20 cellular contexts compared by ENCODE assay signal in genomic region chr18:54672846-54673475, GRCh38.
DNase-seq lines count a peak whose midpoint lies in the region; ATAC-seq and TF ChIP-seq lines count a peak whose summit lies in the region.
"Had no signal": no experiment of that assay in that cellular context is flagged by ENCODE, and none has a peak within 500 bp of the region (broad histone marks: within the 10 kb centered on the region; RNA-seq: fewer than 3 reads in every experiment).

No MANE protein-coding gene starts in this region.

- H3K27me3 Mint-ChIP-seq in activated naive CD8-positive, alpha-beta T cell treated with anti-CD3 and anti-CD28 coated beads, Interleukin-2, amount 50 U/mL, for 24 hours: no peaks in the 10 kb centered on the region
- H3K27me3 Mint-ChIP-seq: activated naive CD4-positive, alpha-beta T cell treated with anti-CD3 and anti-CD28 coated beads, Interleukin-2, amount 10 ng/mL, durations not matched to agents 7 days and 5 days had no signal

- H3K4me3 Mint-ChIP-seq in activated naive CD8-positive, alpha-beta T cell treated with anti-CD3 and anti-CD28 coated beads, Interleukin-2, amount 50 U/mL, for 24 hours: no peak overlapping the region
- H3K4me3 Mint-ChIP-seq: activated naive CD4-positive, alpha-beta T cell treated with anti-CD3 and anti-CD28 coated beads, Interleukin-2, amount 10 ng/mL, durations not matched to agents 7 days and 5 days; brain; CD4-positive, alpha-beta memory T cell had no signal

- in situ Hi-C loops in Panc1 (cut with HindIII; ENCODE audit: low pct_unique_long_range_greater_than_20kb, low sequenced_read_pairs): no loop called here

- TF ChIP-seq CTCF in Panc1 (IDR thresholded peaks at IDR 0.05) (no peak), hepatocyte (IDR thresholded peaks at IDR 0.05; ENCODE audit: poor library complexity) (no peak)

- CTCF ChIA-PET in Panc1 (lab: Charles Lee): no interaction called here

- no peaks in the 10 kb centered on the region for H3K4me1 Mint-ChIP-seq in activated naive CD8-positive, alpha-beta T cell treated with anti-CD3 and anti-CD28 coated beads, Interleukin-2, amount 50 U/mL, for 24 hours
- H3K4me1 Mint-ChIP-seq: activated naive CD4-positive, alpha-beta T cell treated with anti-CD3 and anti-CD28 coated beads, Interleukin-2, amount 10 ng/mL, durations not matched to agents 7 days and 5 days; CD4-positive, alpha-beta memory T cell had no signal

- intact Hi-C loops in Panc1 (cut with micrococcal nuclease; ENCODE audit: unreplicated experiment): loop anchor here (5.0 kb wide), 1 partner anchor 281 kb away; no protein-coding TSS in a partner anchor

- H3K4me3 ChIP-seq in Panc1 (ENCODE audit: low read depth in 2 of 2, low read length in 2 of 2) (no peak overlapping the region), hepatocyte (no peak overlapping the region)
- H3K4me3 ChIP-seq: dorsolateral prefrontal cortex, GM12878, heart left ventricle, SJCRH30, spleen, uterus had no signal

- no peaks in the 10 kb centered on the region for H4K20me1 ChIP-seq in hepatocyte (ENCODE audit: insufficient read depth, poor library complexity, severe bottlenecking)

- H3K27ac Mint-ChIP-seq in activated naive CD8-positive, alpha-beta T cell treated with anti-CD3 and anti-CD28 coated beads, Interleukin-2, amount 50 U/mL, for 24 hours: no peak overlapping the region
- H3K27ac Mint-ChIP-seq: activated naive CD4-positive, alpha-beta T cell treated with anti-CD3 and anti-CD28 coated beads, Interleukin-2, amount 10 ng/mL, durations not matched to agents 7 days and 5 days; CD4-positive, alpha-beta memory T cell had no signal

- no peak overlapping the region for H3K4me2 ChIP-seq in hepatocyte

- DNase-seq in ELR (ENCODE audit: low read depth) (peak; percentile 19), Panc1 (ENCODE audit: low read depth, low spot score) (peak; percentile 28), hepatocyte (ENCODE audit: low spot score) (peak; percentile 50), renal cortical epithelial cell (ENCODE audit: low read depth) (peak; percentile 45), OCI-M2 (lab: John Stamatoyannopoulos, UW; ENCODE audit: unreplicated experiment) (no peak)
- DNase-seq in stimulated activated CD8-positive, alpha-beta memory T cell treated with anti-CD3 and anti-CD28 coated beads, Interleukin-4, amount 100 ng/mL, for 48 hours: no peak
- DNase-seq in activated naive CD8-positive, alpha-beta T cell treated with anti-CD3 and anti-CD28 coated beads, Interleukin-2, amount 50 U/mL, for 24 hours: no peak
- DNase-seq: activated CD4-positive, alpha-beta T cell treated with anti-CD3 and anti-CD28 coated beads for 48 hours; activated naive CD4-positive, alpha-beta T cell treated with anti-CD3 and anti-CD28 coated beads, Interleukin-2, amount 10 ng/mL, durations not matched to agents 7 days and 5 days; CD4-positive, alpha-beta memory T cell; dorsolateral prefrontal cortex; heart left ventricle; midbrain; SJCRH30; spleen; stimulated activated naive CD4-positive, alpha-beta T cell; uterus had no signal

- H3K9me2 ChIP-seq in hepatocyte (replicated peaks; ENCODE audit: insufficient read depth): no peaks in the 10 kb centered on the region

- H3K9me3 Mint-ChIP-seq in activated naive CD8-positive, alpha-beta T cell treated with anti-CD3 and anti-CD28 coated beads, Interleukin-2, amount 50 U/mL, for 24 hours: no peaks in the 10 kb centered on the region
- H3K9me3 Mint-ChIP-seq: activated naive CD4-positive, alpha-beta T cell treated with anti-CD3 and anti-CD28 coated beads, Interleukin-2, amount 10 ng/mL, durations not matched to agents 7 days and 5 days had no signal

- H2AFZ ChIP-seq in hepatocyte: no peak overlapping the region

- ATAC-seq in Panc1: no peak
- ATAC-seq in HG03354 (IDR thresholded peaks at IDR 0.05; ENCODE audit: poor library complexity, severe bottlenecking, unreplicated experiment): no peak
- ATAC-seq in activated naive CD8-positive, alpha-beta T cell treated with anti-CD3 and anti-CD28 coated beads, Interleukin-2, amount 50 U/mL, for 24 hours: no peak
- ATAC-seq: GM12878, heart left ventricle had no signal

- H3K9me3 ChIP-seq in Panc1 (ENCODE audit: control insufficient read depth, insufficient read depth, low read depth, low read length) (no peaks in the 10 kb centered on the region), hepatocyte (ENCODE audit: low read depth) (no peaks in the 10 kb centered on the region)
- H3K9me3 ChIP-seq: SJCRH30, uterus had no signal

- H3K27me3 ChIP-seq in Panc1 (ENCODE audit: control insufficient read depth, insufficient read depth, low read length) (no peaks in the 10 kb centered on the region), hepatocyte (no peaks in the 10 kb centered on the region)
- H3K27me3 ChIP-seq: SJCRH30, uterus had no signal

- no peaks in the 10 kb centered on the region for H3K4me1 ChIP-seq in Panc1 (ENCODE audit: control insufficient read depth, insufficient read depth, low read length)
- H3K4me1 ChIP-seq in hepatocyte (ENCODE audit: insufficient read depth): no peaks in the 10 kb centered on the region
- H3K4me1 ChIP-seq: heart left ventricle, SJCRH30, spleen, uterus had no signal

- no TSS peak for BruUV-seq in Panc1 (replicated peaks; lab: Mats Ljungman, UMichigan)

- no peaks in the 10 kb centered on the region for H3K36me3 ChIP-seq in Panc1 (ENCODE audit: control insufficient read depth, insufficient read depth, low read length)
- no peaks in the 10 kb centered on the region for H3K36me3 ChIP-seq in hepatocyte (replicated peaks; ENCODE audit: insufficient read depth, low read depth)
- H3K36me3 ChIP-seq: heart left ventricle, SJCRH30, spleen, uterus had no signal

- H3K27ac ChIP-seq in Panc1 (ENCODE audit: low read length) (no peak overlapping the region), hepatocyte (peak overlapping the region; percentile 71)
- H3K27ac ChIP-seq: dorsolateral prefrontal cortex, heart left ventricle, SJCRH30, spleen, uterus had no signal

- no peaks in the 10 kb centered on the region for H3K79me2 ChIP-seq in hepatocyte

- POLR2A ChIA-PET in Panc1 (lab: Charles Lee): interaction anchor here (0.7 kb wide), 1 partner anchor 234 kb away, joined by 6 read pairs; no protein-coding TSS in a partner anchor

- 52% methylated on average over 6 of the region's 6 CpGs for WGBS in hepatocyte (ENCODE audit: low lambda C conversion rate, missing lambda C conversion rate)

- H3K36me3 Mint-ChIP-seq in activated naive CD8-positive, alpha-beta T cell treated with anti-CD3 and anti-CD28 coated beads, Interleukin-2, amount 50 U/mL, for 24 hours (ENCODE audit: low read depth): no peaks in the 10 kb centered on the region
- H3K36me3 Mint-ChIP-seq: activated naive CD4-positive, alpha-beta T cell treated with anti-CD3 and anti-CD28 coated beads, Interleukin-2, amount 10 ng/mL, durations not matched to agents 7 days and 5 days; brain; CD4-positive, alpha-beta memory T cell had no signal

Comparison
In these comparisons a context has a peak if more than half of its experiments do, and no peak if none do; other contexts are left out.
1. DNase-seq: peak in ELR (single experiment), Panc1 (single experiment), hepatocyte (single experiment) and renal cortical epithelial cell (single experiment); none in OCI-M2 (single experiment), stimulated activated CD8-positive, alpha-beta memory T cell treated with anti-CD3 and anti-CD28 coated beads, Interleukin-4, amount 100 ng/mL, for 48 hours (single experiment) and activated naive CD8-positive, alpha-beta T cell treated with anti-CD3 and anti-CD28 coated beads, Interleukin-2, amount 50 U/mL, for 24 hours (single experiment).